Comparison of ENCODE assay signal across 8 cellular contexts in the genomic region with DNA sequence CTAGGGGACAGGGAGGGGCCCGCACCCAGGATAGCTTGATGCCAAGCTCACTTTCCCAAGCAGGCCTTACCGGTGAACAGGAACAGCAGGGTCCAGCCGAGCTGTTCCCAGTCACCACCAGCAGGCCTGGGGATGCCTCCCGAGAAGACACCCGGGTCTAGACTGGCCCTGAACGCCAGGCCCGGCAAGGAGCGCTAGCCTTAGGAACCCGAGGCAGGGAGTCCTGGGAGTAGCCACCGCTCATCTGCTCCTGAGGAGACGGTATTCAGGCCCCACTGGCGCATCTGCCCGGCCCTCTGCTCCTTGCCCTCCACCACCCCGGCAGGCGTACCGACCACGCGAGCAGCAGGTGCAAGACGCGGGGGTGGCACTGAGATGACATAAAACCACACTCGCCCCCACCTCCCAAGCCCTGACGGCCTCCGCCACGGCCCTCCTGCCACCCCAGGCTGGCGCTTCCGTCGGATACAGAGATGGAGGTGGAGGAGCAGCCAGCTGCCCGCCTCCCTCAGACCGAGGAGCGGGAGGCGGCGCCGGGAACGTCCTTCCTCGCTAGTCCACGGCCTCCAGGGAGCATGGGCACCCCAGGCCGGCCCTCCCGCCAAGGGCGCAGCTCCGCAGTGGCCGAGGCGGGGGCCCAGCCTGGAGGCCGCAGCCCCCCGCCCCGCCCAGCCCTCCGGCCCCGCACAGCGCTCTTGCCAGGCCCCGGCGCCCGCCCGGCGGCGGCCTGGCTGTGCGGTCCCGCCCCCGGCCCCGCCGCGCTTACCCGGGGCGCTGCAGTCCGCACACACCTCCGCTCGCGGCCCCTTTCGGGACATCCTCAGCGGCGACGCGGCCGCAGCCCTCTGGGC. TPM values are rescaled to one million over a fixed set of nuclear protein-coding genes. Genes with fewer than 3 reads are reported as not detected.
DNase-seq lines count a peak whose midpoint lies in the region; ATAC-seq and TF ChIP-seq lines count a peak whose summit lies in the region.

No MANE protein-coding gene starts in this region.

- intact Hi-C loops in body of pancreas (cut with DNase I): no loop called here

- 0 to 1% methylated on average over 2 to 57 of the region's 72 CpGs for WGBS in body of pancreas, 2 donors

- peak; percentile 21 for ATAC-seq in HG03064 (IDR thresholded peaks at IDR 0.05; ENCODE audit: low read depth, unreplicated experiment)
- ATAC-seq in body of pancreas: peak; percentile 24
- ATAC-seq in esophagus mucosa: no peak

- TF ChIP-seq CTCF in body of pancreas (IDR thresholded peaks at IDR 0.05): no peak

- H3K27ac ChIP-seq in SJCRH30: peak overlapping the region; percentile 8
- peak overlapping the region; percentile 29 to 78 (median 56) for H3K27ac ChIP-seq in body of pancreas

- H3K4me3 ChIP-seq in SJCRH30 (peak overlapping the region; percentile 89), body of pancreas (peak overlapping the region; percentile 65 to 74)

- TF ChIP-seq POLR2A in body of pancreas (IDR thresholded peaks at IDR 0.05): no peak

- DNase-seq in NCI-H82 (lab: John Stamatoyannopoulos, UW) (peak; percentile 70), NCI-H82 treated with DMSO at 0.1 percent for 48 hours (lab: John Stamatoyannopoulos, UW; ENCODE audit: unreplicated experiment) (no peak), SJCRH30 (peak; percentile 61 to 64), body of pancreas (peak in 3 of 4 donors; percentile 38 to 48 (median 39)), kidney glomerular epithelial cell (lab: John Stamatoyannopoulos, UW) (peak; percentile 10)
- peak in 2 of 3 experiments; percentile 61 to 62 for DNase-seq in stimulated activated CD4-positive, alpha-beta T cell treated with anti-CD3 and anti-CD28 coated beads, TNF-alpha, amount 100 ng/mL, for 4 hours (ENCODE audit: low read depth in 3 of 3)

- H3K9me3 ChIP-seq in SJCRH30 (replicated peaks) (no peaks in the 10 kb centered on the region), body of pancreas (no peaks in the 10 kb centered on the region)

- H3K36me3 ChIP-seq in SJCRH30 (no peaks in the 10 kb centered on the region), body of pancreas (replicated peaks in 1 of 2; ENCODE audit: insufficient read depth in 1 of 2, low read depth in 2 of 2) (no peaks in the 10 kb centered on the region)

- H3K27me3 ChIP-seq in SJCRH30: no peaks in the 10 kb centered on the region
- H3K27me3 ChIP-seq in body of pancreas: no peaks in the 10 kb centered on the region

- H3K4me1 ChIP-seq in SJCRH30: peaks cover 27% of the 10 kb centered on the region
- peaks cover 55% of the 10 kb centered on the region for H3K4me1 ChIP-seq in body of pancreas

RNA-seq across cellular contexts. Expression of gene GIT1, which starts 0.7 kb away (rescaled TPM):
- total RNA-seq in SJCRH30 (2014; rRNA removed; shearing (Covaris generic)): 42.4 and 42.6 TPM in 2 replicates
- total RNA-seq in body of pancreas (10 to 100 TPM; 26.7 to 34.3 TPM), esophagus mucosa (28.7 TPM)

RNA-seq across cellular contexts. Expression of gene ANKRD13B, which starts 4.1 kb away (rescaled TPM):
- total RNA-seq in SJCRH30 (2014; rRNA removed; shearing (Covaris generic)): 18.1 and 19.2 TPM in 2 replicates
- total RNA-seq in body of pancreas (1 to 10 TPM; 4.3 to 8.0 TPM), esophagus mucosa (2.7 TPM)

RNA-seq across cellular contexts. Expression of gene TP53I13, which starts 20.3 kb away (rescaled TPM):
- 45.0 and 48.0 TPM in 2 replicates for total RNA-seq in SJCRH30 (2014; rRNA removed; shearing (Covaris generic))
- total RNA-seq in body of pancreas (10 to 100 TPM; 56.3 to 62.3 TPM), esophagus mucosa (13.4 TPM)

RNA-seq across cellular contexts. Expression of gene ABHD15, which starts 21.9 kb away (rescaled TPM):
- 16.2 and 18.5 TPM in 2 replicates for total RNA-seq in SJCRH30 (2014; rRNA removed; shearing (Covaris generic))
- total RNA-seq in body of pancreas (10 to 100 TPM in 1 of 2 donors, 1 to 10 TPM in 1; 9.2 to 11.9 TPM), esophagus mucosa (2.5 TPM)

RNA-seq across cellular contexts. Expression of gene CORO6, which starts 33.9 kb away (rescaled TPM):
- 11.7 and 14.7 TPM in 2 replicates for total RNA-seq in SJCRH30 (2014; rRNA removed; shearing (Covaris generic))
- 1 to 10 TPM; 2.3 to 5.6 TPM for total RNA-seq in body of pancreas
- 1.4 TPM for total RNA-seq in esophagus mucosa
